ENCODE assay signal across 8 cellular contexts in the genomic region with DNA sequence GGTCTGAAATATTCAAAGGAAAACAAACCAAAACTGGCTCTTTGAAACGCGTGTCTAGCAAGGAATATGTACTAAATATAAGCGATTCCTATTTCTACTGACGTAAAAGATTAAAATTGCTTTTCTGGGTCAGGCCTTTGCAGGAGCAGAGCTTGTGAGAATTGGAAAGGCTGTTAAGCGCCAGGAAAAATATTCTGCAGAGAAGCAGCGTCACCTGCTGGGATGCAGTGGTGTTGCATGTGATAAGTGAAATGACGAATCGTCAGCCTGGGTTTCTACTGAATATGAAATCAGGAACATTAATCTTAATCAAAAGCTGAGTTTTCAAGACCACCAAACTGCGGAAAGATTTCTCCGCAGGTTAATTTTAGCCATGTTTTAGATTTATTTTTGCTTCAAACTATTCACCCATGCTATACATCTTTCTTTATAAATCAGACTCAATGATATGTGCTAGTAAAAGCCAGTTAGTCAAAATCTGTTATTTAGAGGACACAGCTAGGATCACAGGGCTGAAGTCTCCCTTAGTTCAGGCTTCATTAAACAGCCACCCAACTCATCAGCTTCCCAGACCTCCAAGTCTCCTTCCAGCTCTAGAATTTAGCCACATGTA.
DNase-seq lines count a peak whose midpoint lies in the region; ATAC-seq, FAIRE-seq and TF ChIP-seq lines count a peak whose summit lies in the region.

No MANE protein-coding gene starts in this region.

- no peak overlapping the region for H3K4me3 Mint-ChIP-seq in stimulated activated memory B cell treated with anti-CD40 and anti-IgM and Interleukin-4, amounts not matched to agents 10 μg/mL and 1 μg/mL and 100 μg/mL, for 72 hours

- ATAC-seq in A549 (peak; percentile 50 to 74; a peak in 4 of 6 replicates), RWPE2 (ENCODE audit: low read depth) (peak; percentile 49; the same call in 2 of the 3 replicates), left cardiac atrium (peak; percentile 70 to 86)
- no peak for ATAC-seq in stimulated activated memory B cell treated with anti-CD40 and anti-IgM and Interleukin-4, amounts not matched to agents 10 μg/mL and 1 μg/mL and 100 μg/mL, for 72 hours

- H3K27ac ChIP-seq in A549 (peak overlapping the region; percentile 55 to 67; a peak in 5 of 6 replicates), RWPE2 (ENCODE audit: poor library complexity, severe bottlenecking) (no peak overlapping the region), adrenal gland (peak overlapping the region in 1 of 5 donors; percentile 28)

- H3K36me3 ChIP-seq in RWPE2 (ENCODE audit: low read depth) = no peaks in the 10 kb centered on the region
- no peaks in the 10 kb centered on the region for H3K36me3 ChIP-seq in adrenal gland (replicated peaks in 1 of 2)

- 2% methylated on average over 10 of the region's 10 CpGs for WGBS in A549 (ENCODE audit: missing lambda C conversion rate)
- 1 to 68% (median 16%) methylated on average over 10 of the region's 10 CpGs for WGBS in adrenal gland, 4 donors

- DNase-seq in A549 (ENCODE audit: low read depth in 1 of 2, low spot score in 1 of 2) (peak; percentile 22 to 67), GM13977 (ENCODE audit: low spot score) (peak; percentile 48), HuH-7.5 (ENCODE audit: low spot score) (peak; percentile 56), RWPE2 (ENCODE audit: low spot score) (no peak), adrenal gland (peak; percentile 52 to 95 (median 68)), left cardiac atrium (peak; percentile 56), pulmonary artery endothelial cell (ENCODE audit: low read depth, low spot score) (peak; percentile 45)

- FAIRE-seq in A549 (lab: Jason Lieb, UNC) = no peak

- no peaks in the 10 kb centered on the region for H3K36me3 Mint-ChIP-seq in stimulated activated memory B cell treated with anti-CD40 and anti-IgM and Interleukin-4, amounts not matched to agents 10 μg/mL and 1 μg/mL and 100 μg/mL, for 72 hours

- H3K4me1 ChIP-seq in A549 = no peaks in the 10 kb centered on the region
- H3K4me1 ChIP-seq in RWPE2 (ENCODE audit: insufficient read depth, poor library complexity, severe bottlenecking) = no peaks in the 10 kb centered on the region
- H3K4me1 ChIP-seq in adrenal gland (replicated peaks in 1 of 2) = no peaks in the 10 kb centered on the region

- H3K4me1 Mint-ChIP-seq in stimulated activated memory B cell treated with anti-CD40 and anti-IgM and Interleukin-4, amounts not matched to agents 10 μg/mL and 1 μg/mL and 100 μg/mL, for 72 hours = no peaks in the 10 kb centered on the region

- peaks cover 31% of the 10 kb centered on the region for H3K27me3 Mint-ChIP-seq in stimulated activated memory B cell treated with anti-CD40 and anti-IgM and Interleukin-4, amounts not matched to agents 10 μg/mL and 1 μg/mL and 100 μg/mL, for 72 hours

- in situ Hi-C loops in GM13977 (cut with MboI; ENCODE audit: low pct_unique_long_range_greater_than_20kb, low sequenced_read_pairs, unreplicated experiment) = loop anchor here (10.0 to 25.0 kb wide), 2 partner anchors 248 to 720 kb away; no protein-coding TSS in a partner anchor

- CTCF ChIA-PET in A549 (lab: Yijun Ruan, JAX) = interaction anchor here (0.5 to 4.7 kb wide), 59 partner anchors 8 to 920 kb away, joined by 3 to 31 read pairs (median 5); partner anchors contain the start of gene SGK1

- no peaks in the 10 kb centered on the region for H3K9me3 ChIP-seq in A549
- H3K9me3 ChIP-seq in RWPE2 (ENCODE audit: severe bottlenecking) = no peaks in the 10 kb centered on the region
- H3K9me3 ChIP-seq in adrenal gland (replicated peaks in 1 of 3) = no peaks in the 10 kb centered on the region

- H3K27ac Mint-ChIP-seq in stimulated activated memory B cell treated with anti-CD40 and anti-IgM and Interleukin-4, amounts not matched to agents 10 μg/mL and 1 μg/mL and 100 μg/mL, for 72 hours = no peak overlapping the region

- H3K4me3 ChIP-seq in A549 = no peak overlapping the region
- H3K4me3 ChIP-seq in RWPE2 (ENCODE audit: severe bottlenecking) = no peak overlapping the region
- no peak overlapping the region for H3K4me3 ChIP-seq in adrenal gland

- H3K4me2 ChIP-seq in A549 = peak overlapping the region; percentile 36; the same call in 2 of the 3 replicates

- no peaks in the 10 kb centered on the region for H3K9me3 Mint-ChIP-seq in stimulated activated memory B cell treated with anti-CD40 and anti-IgM and Interleukin-4, amounts not matched to agents 10 μg/mL and 1 μg/mL and 100 μg/mL, for 72 hours

- intact Hi-C loops in adrenal gland (cut with DNase I) = loop anchor here in 1 of 2 donors (5.0 to 10.0 kb wide), 2 partner anchors 238 to 725 kb away; no protein-coding TSS in a partner anchor
- intact Hi-C loops in left cardiac atrium (cut with DNase I) = loop anchor here (2.0 to 5.0 kb wide), 3 partner anchors 710 to 726 kb away; no protein-coding TSS in a partner anchor

- TF ChIP-seq POLR2A in A549 (IDR thresholded peaks at IDR 0.05; ENCODE audit: low read length) (no peak), adrenal gland (IDR thresholded peaks at IDR 0.05) (no peak)

- TF ChIP-seq CTCF in A549 (IDR thresholded peaks at IDR 0.05) (peak; percentile 86), GM13977 (IDR thresholded peaks at IDR 0.05; ENCODE audit: extremely low read depth, insufficient read depth, missing control alignments) (peak; percentile 97), RWPE2 (IDR thresholded peaks at IDR 0.05; ENCODE audit: poor library complexity, severe bottlenecking) (peak; percentile 94), adrenal gland (IDR thresholded peaks at IDR 0.05) (peak; percentile 52 to 98 (median 98))

- TF ChIP-seq RAD21 in A549 (conservative IDR thresholded peaks at IDR 0.05 in 1 of 2, IDR thresholded peaks at IDR 0.05 in 1 of 2) = peak; percentile 93 to 96

- TF ChIP-seq EP300 in A549 (IDR thresholded peaks at IDR 0.05) = no peak

- POLR2A ChIA-PET in A549 (lab: Yijun Ruan, JAX) = interaction anchor here (1.2 kb wide), 1 partner anchor 709 kb away, joined by 5 read pairs; no protein-coding TSS in a partner anchor

- H3K27me3 ChIP-seq in RWPE2 (ENCODE audit: insufficient read depth, poor library complexity, severe bottlenecking) (no peaks in the 10 kb centered on the region), adrenal gland (no peaks in the 10 kb centered on the region)

TF ChIP-seq in A549, 52 proteins besides CTCF, POLR2A, EP300 and RAD21:
- TF ChIP-seq ZNF302 (CRISPR knock-in tag; IDR thresholded peaks at IDR 0.05) (no peak), SMC3 (IDR thresholded peaks at IDR 0.05) (peak; percentile 94)
